ENCODE assay signal across 2 cellular contexts in genomic region chr9:138073408-138073807, GRCh38.
TF ChIP-seq lines count a peak whose summit lies in the region.

No MANE protein-coding gene starts in this region.

TF ChIP-seq in HepG2, 621 proteins besides CTCF, POLR2A, EP300 and RAD21 (continues in another document):
- no peak for TF ChIP-seq ETS1 (CRISPR knock-in tag; IDR thresholded peaks at IDR 0.05)
- TF ChIP-seq ZBTB40 (IDR thresholded peaks at IDR 0.05), result no peak
- no peak for TF ChIP-seq ZBTB40 (CRISPR knock-in tag; IDR thresholded peaks at IDR 0.05)
- no peak for TF ChIP-seq ZNF101 (CRISPR knock-in tag; IDR thresholded peaks at IDR 0.05; ENCODE audit: borderline replicate concordance, low read depth)
- no peak for TF ChIP-seq ZMAT3 (CRISPR knock-in tag; conservative IDR thresholded peaks at IDR 0.05)
- no peak for TF ChIP-seq ZHX1 (CRISPR knock-in tag; IDR thresholded peaks at IDR 0.05; ENCODE audit: low read depth)
- TF ChIP-seq ZNF850 (CRISPR knock-in tag; conservative IDR thresholded peaks at IDR 0.05), result no peak
- no peak for TF ChIP-seq ZSCAN12 (CRISPR knock-in tag; IDR thresholded peaks at IDR 0.05)
- TF ChIP-seq ZNF329 (CRISPR knock-in tag; IDR thresholded peaks at IDR 0.05; ENCODE audit: low read depth), result no peak
- TF ChIP-seq HOXD1 (CRISPR knock-in tag; IDR thresholded peaks at IDR 0.05), result no peak
- no peak for TF ChIP-seq MTA3 (CRISPR knock-in tag; IDR thresholded peaks at IDR 0.05)
- TF ChIP-seq ZNF501 (CRISPR knock-in tag; IDR thresholded peaks at IDR 0.05), result no peak
- no peak for TF ChIP-seq NR1H2 (CRISPR knock-in tag; IDR thresholded peaks at IDR 0.05; ENCODE audit: borderline replicate concordance, low read depth)

TF ChIP-seq in H1, 55 proteins besides CTCF, POLR2A, EP300 and RAD21:
- TF ChIP-seq SIN3A (conservative IDR thresholded peaks at IDR 0.05 in 1 of 2, IDR thresholded peaks at IDR 0.05 in 1 of 2; ENCODE audit: low read depth in 1 of 2, low read length in 2 of 2) (no peak), BRCA1 (IDR thresholded peaks at IDR 0.05; ENCODE audit: low read depth, low read length) (no peak), SAP30 (IDR thresholded peaks at IDR 0.05; ENCODE audit: insufficient read depth, insufficient replicate concordance, low read length) (no peak), TEAD4 (IDR thresholded peaks at IDR 0.05; ENCODE audit: low read depth, low read length) (no peak), HDAC2 (IDR thresholded peaks at IDR 0.05; ENCODE audit: borderline replicate concordance in 1 of 2, low read depth in 2 of 2, low read length in 2 of 2) (no peak), CBX5 (IDR thresholded peaks at IDR 0.05; ENCODE audit: low read depth, low read length) (no peak), NANOG (IDR thresholded peaks at IDR 0.05; ENCODE audit: insufficient read depth, low read depth, low read length, poor library complexity, severe bottlenecking) (no peak), ATF2 (IDR thresholded peaks at IDR 0.05; ENCODE audit: low read length) (no peak), SIRT6 (IDR thresholded peaks at IDR 0.05; ENCODE audit: low read length) (no peak), SP4 (IDR thresholded peaks at IDR 0.05; ENCODE audit: low read length) (no peak), TCF12 (IDR thresholded peaks at IDR 0.05; ENCODE audit: low read depth, low read length) (no peak), KDM1A (IDR thresholded peaks at IDR 0.05; ENCODE audit: borderline replicate concordance, low read length) (no peak), JUND (IDR thresholded peaks at IDR 0.05; ENCODE audit: low read length) (no peak), POU5F1 (IDR thresholded peaks at IDR 0.05; ENCODE audit: low read depth, low read length) (no peak), PHF8 (conservative IDR thresholded peaks at IDR 0.05; ENCODE audit: low read depth, low read length) (no peak), POLR2AphosphoS5 (IDR thresholded peaks at IDR 0.05; ENCODE audit: low read depth, low read length) (no peak), CEBPB (IDR thresholded peaks at IDR 0.05; ENCODE audit: low read depth, low read length) (no peak), BACH1 (IDR thresholded peaks at IDR 0.05; ENCODE audit: low read length) (no peak), CTBP2 (IDR thresholded peaks at IDR 0.05; ENCODE audit: borderline replicate concordance, insufficient read depth, insufficient read length, low read length) (no peak), USF2 (IDR thresholded peaks at IDR 0.05; ENCODE audit: low read length) (no peak)
